17 cellular contexts compared by ENCODE assay signal in the genomic region with DNA sequence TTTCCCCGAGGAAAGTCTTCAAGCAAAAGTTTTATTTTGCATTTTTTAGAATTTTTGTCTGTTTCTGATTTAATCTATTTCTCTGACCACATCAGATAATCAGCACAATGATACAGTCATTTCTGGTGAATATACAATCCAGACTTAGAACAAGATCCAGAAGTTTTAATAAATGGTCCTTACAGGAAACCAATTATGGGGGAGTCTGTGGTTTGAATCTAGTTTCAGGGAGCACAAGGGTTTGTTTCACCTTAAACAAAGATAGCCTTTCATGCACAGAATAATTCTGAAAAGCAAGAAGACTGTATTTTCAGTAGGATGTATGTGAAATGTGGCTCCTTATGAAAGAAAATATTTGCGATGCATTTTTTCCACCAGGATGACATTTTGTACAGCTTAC.
"Had no signal": no experiment of that assay in that cellular context is flagged by ENCODE, and none has a peak within 500 bp of the region (broad histone marks: within the 10 kb centered on the region; RNA-seq: fewer than 3 reads in every experiment).

No MANE protein-coding gene starts in this region.

- H3K27ac ChIP-seq: RWPE1 had no signal

- DNase-seq: KBM-7, NCI-H1092, NCI-H1105 treated with DMSO at 0.1 percent for 48 hours, NCI-H1417 treated with DMSO at 0.1 percent for 48 hours, NCI-H146, NCI-H1694 treated with DMSO at 0.1 percent for 48 hours, NCI-H1930, NCI-H2081, NCI-H2107, NCI-H2227 treated with DMSO at 0.1 percent for 48 hours, NCI-H446, NCI-H510A, NCI-H524 treated with DMSO at 0.1 percent for 48 hours, NCI-H69, NCI-H774, SHP77 had no signal
